In genomic region chr12:3120701-3121100, GRCh38 we compare ENCODE assay signal across 17 cellular contexts. TPM values are rescaled to one million over a fixed set of nuclear protein-coding genes. Genes with fewer than 3 reads are reported as not detected.
DNase-seq lines count a peak whose midpoint lies in the region; ATAC-seq and TF ChIP-seq lines count a peak whose summit lies in the region.
"Had no signal": no experiment of that assay in that cellular context is flagged by ENCODE, and none has a peak within 500 bp of the region (broad histone marks: within the 10 kb centered on the region; RNA-seq: fewer than 3 reads in every experiment).

No MANE protein-coding gene starts in this region.

- H4K20me1 ChIP-seq in PC-3 (ENCODE audit: low read length), result no peaks in the 10 kb centered on the region

- H3K27me3 Mint-ChIP-seq in endothelial cell (ENCODE audit: unreplicated experiment) (peaks cover 8% of the 10 kb centered on the region), nephron progenitor cell (ENCODE audit: low read depth, poor library complexity) (peaks cover 6% of the 10 kb centered on the region)

- peaks cover 0 to 19% of the 10 kb centered on the region in 2 donors for H3K9me3 ChIP-seq in ascending aorta
- H3K9me3 ChIP-seq in thoracic aorta, result peaks cover 7% of the 10 kb centered on the region
- H3K9me3 ChIP-seq in PC-3 (ENCODE audit: low read length), result no peaks in the 10 kb centered on the region
- H3K9me3 ChIP-seq: ovary had no signal

- peaks cover 4% of the 10 kb centered on the region for H3F3A ChIP-seq in PC-3 (ENCODE audit: low read length, unreplicated experiment)

- H3K4me1 Mint-ChIP-seq in endothelial cell (ENCODE audit: unreplicated experiment) (peaks cover 78% of the 10 kb centered on the region), nephron progenitor cell (peaks cover 54% of the 10 kb centered on the region)

- ATAC-seq in thoracic aorta (ENCODE audit: insufficient number of reproducible peaks, low FRiP score, low read depth), result no peak
- no peak for ATAC-seq in GM18858 (IDR thresholded peaks at IDR 0.05; ENCODE audit: unreplicated experiment)
- ATAC-seq in PC-3, result no peak
- ATAC-seq in GM21360 (IDR thresholded peaks at IDR 0.05; ENCODE audit: unreplicated experiment), result no peak
- ATAC-seq: T-helper 17 cell had no signal

- H3K9me2 ChIP-seq in PC-3 (replicated peaks; ENCODE audit: low read length), result no peaks in the 10 kb centered on the region

- no peak overlapping the region for H3K9ac ChIP-seq in PC-3 (ENCODE audit: low read length)

- H3K36me3 ChIP-seq in ascending aorta (no peaks in the 10 kb centered on the region), thoracic aorta (no peaks in the 10 kb centered on the region), PC-3 (ENCODE audit: low read depth, low read length) (no peaks in the 10 kb centered on the region)
- H3K36me3 ChIP-seq: ovary had no signal

- H3K4me3 Mint-ChIP-seq in endothelial cell (ENCODE audit: unreplicated experiment) (peak overlapping the region; percentile 51), nephron progenitor cell (no peak overlapping the region)
- H3K4me3 Mint-ChIP-seq: T-helper 17 cell had no signal

- peak overlapping the region; percentile 86 for H3K27ac Mint-ChIP-seq in endothelial cell (ENCODE audit: unreplicated experiment)
- peak overlapping the region; percentile 98 for H3K27ac Mint-ChIP-seq in nephron progenitor cell
- H3K27ac Mint-ChIP-seq: T-helper 17 cell had no signal

- DNase-seq in ascending aorta (ENCODE audit: low spot score in 2 of 2), result no peak
- no peak for DNase-seq in endothelial cell (ENCODE audit: low spot score)
- no peak for DNase-seq in nephron progenitor cell
- DNase-seq in thoracic aorta (ENCODE audit: low spot score), result no peak
- DNase-seq in PC-3, result no peak
- DNase-seq: activated CD4-positive, CD25-positive, alpha-beta regulatory T cell; activated CD8-positive, alpha-beta memory T cell treated with anti-CD3 and anti-CD28 coated beads for 24 hours; AML-193; Calu3; GDM1; NCI-H1436 treated with DMSO at 0.1 percent for 48 hours; NCI-H345; ovary; stimulated activated CD4-positive, alpha-beta T cell treated with anti-CD3 and anti-CD28 coated beads, Interleukin-15, amount 100 ng/mL, for 24 hours; T-helper 17 cell had no signal

- H3K79me2 ChIP-seq in PC-3 (ENCODE audit: low read length), result no peaks in the 10 kb centered on the region

- H2AFZ ChIP-seq in PC-3 (ENCODE audit: low read length), result no peak overlapping the region

- H3K9me3 Mint-ChIP-seq in endothelial cell (ENCODE audit: unreplicated experiment) (no peaks in the 10 kb centered on the region), nephron progenitor cell (peaks cover 23% of the 10 kb centered on the region)

- intact Hi-C loops in ascending aorta (cut with DNase I) (loop anchor here (2.0 kb wide), 1 partner anchor 44 kb away; the partner anchor contains the start of gene TSPAN9), PC-3 (cut with micrococcal nuclease) (no loop called here)

- H3K27me3 ChIP-seq in ascending aorta (no peaks in the 10 kb centered on the region), thoracic aorta (replicated peaks; ENCODE audit: insufficient read depth) (no peaks in the 10 kb centered on the region), PC-3 (ENCODE audit: low read length) (no peaks in the 10 kb centered on the region)
- H3K27me3 ChIP-seq: ovary had no signal

- H3K4me1 ChIP-seq in ascending aorta (peaks cover 3 to 29% of the 10 kb centered on the region in 2 donors), thoracic aorta (ENCODE audit: control insufficient read depth in 1 of 2, low read depth in 2 of 2) (peaks cover 10 to 53% of the 10 kb centered on the region in 2 donors), PC-3 (ENCODE audit: insufficient read depth, low read length) (peaks cover 42% of the 10 kb centered on the region)

- peaks cover 7% of the 10 kb centered on the region for H3K36me3 Mint-ChIP-seq in endothelial cell (ENCODE audit: low read depth, unreplicated experiment)
- peaks cover 25% of the 10 kb centered on the region for H3K36me3 Mint-ChIP-seq in nephron progenitor cell (ENCODE audit: low read depth)

- no TSS peak for BruUV-seq in PC-3 (replicated peaks; lab: Mats Ljungman, UMichigan)

- H3K27ac ChIP-seq in ascending aorta (peak overlapping the region; percentile 83 to 86), thoracic aorta (peak overlapping the region; percentile 89 to 95), PC-3 (ENCODE audit: low read length) (no peak overlapping the region)

- CTCF ChIA-PET in PC-3 (lab: Charles Lee), result interaction anchor here (0.6 kb wide), 1 partner anchor 147 kb away, joined by 3 read pairs; no protein-coding TSS in a partner anchor

- H3K4me2 ChIP-seq in PC-3 (ENCODE audit: low read length), result no peak overlapping the region

- no peak for TF ChIP-seq CTCF in ascending aorta (IDR thresholded peaks at IDR 0.05)
- TF ChIP-seq CTCF in endothelial cell (IDR thresholded peaks at IDR 0.05; ENCODE audit: unreplicated experiment), result no peak
- no peak for TF ChIP-seq CTCF in nephron progenitor cell (IDR thresholded peaks at IDR 0.05)
- no peak for TF ChIP-seq CTCF in thoracic aorta (IDR thresholded peaks at IDR 0.05)
- TF ChIP-seq CTCF in PC-3 (conservative IDR thresholded peaks at IDR 0.05; ENCODE audit: low read depth, low read length), result no peak

- POLR2A ChIA-PET in PC-3 (lab: Charles Lee; ENCODE audit: unreplicated experiment), result no interaction called here

- H3K4me3 ChIP-seq in ascending aorta (no peak overlapping the region), thoracic aorta (no peak overlapping the region), PC-3 (ENCODE audit: low read length) (no peak overlapping the region)
- H3K4me3 ChIP-seq: ovary had no signal

RNA-seq across cellular contexts. Expression of gene TSPAN9, which starts 43.5 kb away (rescaled TPM):
- total RNA-seq in ascending aorta (109 TPM), endothelial cell (ENCODE audit: unreplicated experiment) (116 TPM), thoracic aorta (10 to 100 TPM; 39.5 to 50.2 TPM), PC-3 (2014; rRNA removed) (5.1 and 6.2 TPM in 2 replicates)
